ENCODE assay signal across 1 cellular context in the genomic region with DNA sequence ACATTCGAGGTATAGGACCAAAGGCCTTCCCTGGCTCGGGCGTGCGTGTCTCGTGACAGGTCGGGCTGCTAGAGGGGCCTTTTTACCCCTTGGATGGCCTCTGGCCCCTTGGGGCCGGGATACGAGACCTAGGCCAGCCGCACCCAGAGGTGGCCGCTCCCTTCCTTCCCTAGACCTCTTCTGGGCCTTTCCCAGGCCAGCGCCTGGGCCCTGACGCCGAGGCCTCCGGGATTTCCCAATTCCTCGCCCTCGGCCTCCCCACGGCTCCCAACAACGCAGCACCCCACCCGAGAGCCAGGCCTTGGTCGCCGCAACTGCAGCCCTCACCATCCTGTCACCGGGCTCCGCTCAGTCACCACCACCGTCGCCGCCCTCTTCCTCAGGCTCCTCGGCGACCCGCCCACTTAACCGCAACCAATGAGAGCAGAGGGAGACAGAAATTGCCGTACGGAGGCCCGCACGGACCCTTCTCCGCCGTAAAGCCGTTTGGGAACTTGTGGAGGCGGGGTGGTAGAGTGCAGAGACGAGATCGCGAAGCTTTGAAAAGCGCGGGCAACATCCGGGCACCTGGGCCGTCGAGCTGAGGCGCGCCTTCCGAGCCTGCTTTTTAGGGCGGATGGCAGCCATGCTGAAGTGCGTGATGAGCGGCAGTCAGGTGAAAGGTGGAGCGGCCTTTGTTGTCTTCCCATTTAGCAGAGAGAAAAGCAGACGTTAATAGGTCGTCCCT.
TF ChIP-seq lines count a peak whose summit lies in the region.

A gene (plus strand): TSS at position 610 of the 727 bp plus-strand sequence. CDS start 7 bp downstream, at position 617.
A gene (minus strand): TSS at position 390 of the 727 bp plus-strand sequence. CDS start 60 bp downstream, at position 330.

TF ChIP-seq in K562, 482 proteins besides CTCF, POLR2A, EP300 and RAD21 (continued from another document and continues in another):
- TF ChIP-seq ZNF431 (CRISPR knock-in tag; IDR thresholded peaks at IDR 0.05) (peak; percentile 89), SIN3B (IDR thresholded peaks at IDR 0.05; ENCODE audit: low read depth) (no peak; the same call in none of the 2 replicates), PHF20 (IDR thresholded peaks at IDR 0.05; ENCODE audit: partially characterized antibody) (peak; percentile 49), STAT5A (IDR thresholded peaks at IDR 0.05; ENCODE audit: borderline replicate concordance, low read length) (no peak; the same call in 1 of the 2 replicates), ZNF263 (CRISPR knock-in tag; IDR thresholded peaks at IDR 0.05; ENCODE audit: borderline replicate concordance) (peak; percentile 64; the same call in 1 of the 2 replicates), POU5F1 (IDR thresholded peaks at IDR 0.05; ENCODE audit: borderline replicate concordance, low read depth, low read length, partially characterized antibody) (peak; percentile 99), YY1 (IDR thresholded peaks at IDR 0.05; ENCODE audit: borderline replicate concordance in 1 of 3, control insufficient read depth in 1 of 3, extremely low read depth in 1 of 3, insufficient read depth in 3 of 3, insufficient read length in 1 of 3, insufficient replicate concordance in 2 of 3, low read depth in 1 of 3, low read length in 2 of 3) (peak; percentile 59 to 88 (median 88)), STAT5B (CRISPR knock-in tag; IDR thresholded peaks at IDR 0.05) (no peak), POLR2H (tag; IDR thresholded peaks at IDR 0.05; ENCODE audit: low read depth) (peak; percentile 94), EHMT2 (IDR thresholded peaks at IDR 0.05) (peak; percentile 68; the same call in 1 of the 2 replicates), SRF (CRISPR knock-in tag; IDR thresholded peaks at IDR 0.05) (peak in 1 of 2 experiments; percentile 73; a peak in 2 of 4 replicates), ZSCAN32 (CRISPR knock-in tag; IDR thresholded peaks at IDR 0.05) (no peak), ETV6 (IDR thresholded peaks at IDR 0.05; ENCODE audit: borderline replicate concordance in 1 of 2, low read depth in 2 of 2, low read length in 1 of 2) (0 out of 4 replicates have a peak, but pooled peaks of 1 of the 2 experiments have one; percentile 1), ETV6 (CRISPR knock-in tag; IDR thresholded peaks at IDR 0.05; ENCODE audit: borderline replicate concordance) (peak; percentile 95), RBM15 (IDR thresholded peaks at IDR 0.05; ENCODE audit: insufficient read depth, low read length) (no peak), EZH2 (IDR thresholded peaks at IDR 0.05; ENCODE audit: borderline replicate concordance, low read depth, low read length) (no peak), ZFP30 (CRISPR knock-in tag; IDR thresholded peaks at IDR 0.05; ENCODE audit: borderline replicate concordance) (no peak), TSC22D4 (tag; IDR thresholded peaks at IDR 0.05) (no peak), BMI1 (IDR thresholded peaks at IDR 0.05; ENCODE audit: low read length) (no peak), PHTF2 (CRISPR knock-in tag; IDR thresholded peaks at IDR 0.05) (no peak), POLR2AphosphoS5 (IDR thresholded peaks at IDR 0.05; ENCODE audit: control insufficient read depth, insufficient read depth, low read depth, low read length) (peak; percentile 96), ZNF79 (CRISPR knock-in tag; IDR thresholded peaks at IDR 0.05; ENCODE audit: low read depth) (peak; percentile 70)
- TF ChIP-seq, protein P1, sequence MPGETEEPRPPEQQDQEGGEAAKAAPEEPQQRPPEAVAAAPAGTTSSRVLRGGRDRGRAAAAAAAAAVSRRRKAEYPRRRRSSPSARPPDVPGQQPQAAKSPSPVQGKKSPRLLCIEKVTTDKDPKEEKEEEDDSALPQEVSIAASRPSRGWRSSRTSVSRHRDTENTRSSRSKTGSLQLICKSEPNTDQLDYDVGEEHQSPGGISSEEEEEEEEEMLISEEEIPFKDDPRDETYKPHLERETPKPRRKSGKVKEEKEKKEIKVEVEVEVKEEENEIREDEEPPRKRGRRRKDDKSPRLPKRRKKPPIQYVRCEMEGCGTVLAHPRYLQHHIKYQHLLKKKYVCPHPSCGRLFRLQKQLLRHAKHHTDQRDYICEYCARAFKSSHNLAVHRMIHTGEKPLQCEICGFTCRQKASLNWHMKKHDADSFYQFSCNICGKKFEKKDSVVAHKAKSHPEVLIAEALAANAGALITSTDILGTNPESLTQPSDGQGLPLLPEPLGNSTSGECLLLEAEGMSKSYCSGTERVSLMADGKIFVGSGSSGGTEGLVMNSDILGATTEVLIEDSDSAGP (CRISPR knock-in tag; IDR thresholded peaks at IDR 0.05) = peak; percentile 81
- TF ChIP-seq, protein P2, sequence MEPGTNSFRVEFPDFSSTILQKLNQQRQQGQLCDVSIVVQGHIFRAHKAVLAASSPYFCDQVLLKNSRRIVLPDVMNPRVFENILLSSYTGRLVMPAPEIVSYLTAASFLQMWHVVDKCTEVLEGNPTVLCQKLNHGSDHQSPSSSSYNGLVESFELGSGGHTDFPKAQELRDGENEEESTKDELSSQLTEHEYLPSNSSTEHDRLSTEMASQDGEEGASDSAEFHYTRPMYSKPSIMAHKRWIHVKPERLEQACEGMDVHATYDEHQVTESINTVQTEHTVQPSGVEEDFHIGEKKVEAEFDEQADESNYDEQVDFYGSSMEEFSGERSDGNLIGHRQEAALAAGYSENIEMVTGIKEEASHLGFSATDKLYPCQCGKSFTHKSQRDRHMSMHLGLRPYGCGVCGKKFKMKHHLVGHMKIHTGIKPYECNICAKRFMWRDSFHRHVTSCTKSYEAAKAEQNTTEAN (CRISPR knock-in tag; IDR thresholded peaks at IDR 0.05) = peak; percentile 90; the same call in 1 of the 2 replicates
- TF ChIP-seq, protein P3, sequence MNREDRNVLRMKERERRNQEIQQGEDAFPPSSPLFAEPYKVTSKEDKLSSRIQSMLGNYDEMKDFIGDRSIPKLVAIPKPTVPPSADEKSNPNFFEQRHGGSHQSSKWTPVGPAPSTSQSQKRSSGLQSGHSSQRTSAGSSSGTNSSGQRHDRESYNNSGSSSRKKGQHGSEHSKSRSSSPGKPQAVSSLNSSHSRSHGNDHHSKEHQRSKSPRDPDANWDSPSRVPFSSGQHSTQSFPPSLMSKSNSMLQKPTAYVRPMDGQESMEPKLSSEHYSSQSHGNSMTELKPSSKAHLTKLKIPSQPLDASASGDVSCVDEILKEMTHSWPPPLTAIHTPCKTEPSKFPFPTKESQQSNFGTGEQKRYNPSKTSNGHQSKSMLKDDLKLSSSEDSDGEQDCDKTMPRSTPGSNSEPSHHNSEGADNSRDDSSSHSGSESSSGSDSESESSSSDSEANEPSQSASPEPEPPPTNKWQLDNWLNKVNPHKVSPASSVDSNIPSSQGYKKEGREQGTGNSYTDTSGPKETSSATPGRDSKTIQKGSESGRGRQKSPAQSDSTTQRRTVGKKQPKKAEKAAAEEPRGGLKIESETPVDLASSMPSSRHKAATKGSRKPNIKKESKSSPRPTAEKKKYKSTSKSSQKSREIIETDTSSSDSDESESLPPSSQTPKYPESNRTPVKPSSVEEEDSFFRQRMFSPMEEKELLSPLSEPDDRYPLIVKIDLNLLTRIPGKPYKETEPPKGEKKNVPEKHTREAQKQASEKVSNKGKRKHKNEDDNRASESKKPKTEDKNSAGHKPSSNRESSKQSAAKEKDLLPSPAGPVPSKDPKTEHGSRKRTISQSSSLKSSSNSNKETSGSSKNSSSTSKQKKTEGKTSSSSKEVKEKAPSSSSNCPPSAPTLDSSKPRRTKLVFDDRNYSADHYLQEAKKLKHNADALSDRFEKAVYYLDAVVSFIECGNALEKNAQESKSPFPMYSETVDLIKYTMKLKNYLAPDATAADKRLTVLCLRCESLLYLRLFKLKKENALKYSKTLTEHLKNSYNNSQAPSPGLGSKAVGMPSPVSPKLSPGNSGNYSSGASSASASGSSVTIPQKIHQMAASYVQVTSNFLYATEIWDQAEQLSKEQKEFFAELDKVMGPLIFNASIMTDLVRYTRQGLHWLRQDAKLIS (CRISPR knock-in tag; IDR thresholded peaks at IDR 0.05) = peak; percentile 98
- TF ChIP-seq, protein P4, sequence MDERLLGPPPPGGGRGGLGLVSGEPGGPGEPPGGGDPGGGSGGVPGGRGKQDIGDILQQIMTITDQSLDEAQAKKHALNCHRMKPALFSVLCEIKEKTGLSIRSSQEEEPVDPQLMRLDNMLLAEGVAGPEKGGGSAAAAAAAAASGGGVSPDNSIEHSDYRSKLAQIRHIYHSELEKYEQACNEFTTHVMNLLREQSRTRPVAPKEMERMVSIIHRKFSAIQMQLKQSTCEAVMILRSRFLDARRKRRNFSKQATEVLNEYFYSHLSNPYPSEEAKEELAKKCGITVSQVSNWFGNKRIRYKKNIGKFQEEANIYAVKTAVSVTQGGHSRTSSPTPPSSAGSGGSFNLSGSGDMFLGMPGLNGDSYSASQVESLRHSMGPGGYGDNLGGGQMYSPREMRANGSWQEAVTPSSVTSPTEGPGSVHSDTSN (CRISPR knock-in tag; IDR thresholded peaks at IDR 0.05; ENCODE audit: low read depth) = no peak
- TF ChIP-seq, protein P4 (tag; conservative IDR thresholded peaks at IDR 0.05; ENCODE audit: low read depth) = 0 out of 2 replicates have a peak, but pooled peaks have one; percentile 14
- TF ChIP-seq, protein P5, sequence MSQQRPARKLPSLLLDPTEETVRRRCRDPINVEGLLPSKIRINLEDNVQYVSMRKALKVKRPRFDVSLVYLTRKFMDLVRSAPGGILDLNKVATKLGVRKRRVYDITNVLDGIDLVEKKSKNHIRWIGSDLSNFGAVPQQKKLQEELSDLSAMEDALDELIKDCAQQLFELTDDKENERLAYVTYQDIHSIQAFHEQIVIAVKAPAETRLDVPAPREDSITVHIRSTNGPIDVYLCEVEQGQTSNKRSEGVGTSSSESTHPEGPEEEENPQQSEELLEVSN (IDR thresholded peaks at IDR 0.05; ENCODE audit: borderline replicate concordance in 1 of 2, extremely low read depth in 1 of 2, insufficient read depth in 1 of 2, insufficient read length in 1 of 2, low read depth in 1 of 2, low read length in 1 of 2, poor library complexity in 1 of 2, severe bottlenecking in 1 of 2) = peak; percentile 100
- TF ChIP-seq, protein P6, sequence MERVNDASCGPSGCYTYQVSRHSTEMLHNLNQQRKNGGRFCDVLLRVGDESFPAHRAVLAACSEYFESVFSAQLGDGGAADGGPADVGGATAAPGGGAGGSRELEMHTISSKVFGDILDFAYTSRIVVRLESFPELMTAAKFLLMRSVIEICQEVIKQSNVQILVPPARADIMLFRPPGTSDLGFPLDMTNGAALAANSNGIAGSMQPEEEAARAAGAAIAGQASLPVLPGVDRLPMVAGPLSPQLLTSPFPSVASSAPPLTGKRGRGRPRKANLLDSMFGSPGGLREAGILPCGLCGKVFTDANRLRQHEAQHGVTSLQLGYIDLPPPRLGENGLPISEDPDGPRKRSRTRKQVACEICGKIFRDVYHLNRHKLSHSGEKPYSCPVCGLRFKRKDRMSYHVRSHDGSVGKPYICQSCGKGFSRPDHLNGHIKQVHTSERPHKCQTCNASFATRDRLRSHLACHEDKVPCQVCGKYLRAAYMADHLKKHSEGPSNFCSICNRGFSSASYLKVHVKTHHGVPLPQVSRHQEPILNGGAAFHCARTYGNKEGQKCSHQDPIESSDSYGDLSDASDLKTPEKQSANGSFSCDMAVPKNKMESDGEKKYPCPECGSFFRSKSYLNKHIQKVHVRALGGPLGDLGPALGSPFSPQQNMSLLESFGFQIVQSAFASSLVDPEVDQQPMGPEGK (CRISPR knock-in tag; IDR thresholded peaks at IDR 0.05; ENCODE audit: borderline replicate concordance) = no peak
- TF ChIP-seq, protein P7, sequence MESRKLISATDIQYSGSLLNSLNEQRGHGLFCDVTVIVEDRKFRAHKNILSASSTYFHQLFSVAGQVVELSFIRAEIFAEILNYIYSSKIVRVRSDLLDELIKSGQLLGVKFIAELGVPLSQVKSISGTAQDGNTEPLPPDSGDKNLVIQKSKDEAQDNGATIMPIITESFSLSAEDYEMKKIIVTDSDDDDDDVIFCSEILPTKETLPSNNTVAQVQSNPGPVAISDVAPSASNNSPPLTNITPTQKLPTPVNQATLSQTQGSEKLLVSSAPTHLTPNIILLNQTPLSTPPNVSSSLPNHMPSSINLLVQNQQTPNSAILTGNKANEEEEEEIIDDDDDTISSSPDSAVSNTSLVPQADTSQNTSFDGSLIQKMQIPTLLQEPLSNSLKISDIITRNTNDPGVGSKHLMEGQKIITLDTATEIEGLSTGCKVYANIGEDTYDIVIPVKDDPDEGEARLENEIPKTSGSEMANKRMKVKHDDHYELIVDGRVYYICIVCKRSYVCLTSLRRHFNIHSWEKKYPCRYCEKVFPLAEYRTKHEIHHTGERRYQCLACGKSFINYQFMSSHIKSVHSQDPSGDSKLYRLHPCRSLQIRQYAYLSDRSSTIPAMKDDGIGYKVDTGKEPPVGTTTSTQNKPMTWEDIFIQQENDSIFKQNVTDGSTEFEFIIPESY (CRISPR knock-in tag; IDR thresholded peaks at IDR 0.05) = peak; percentile 94
- TF ChIP-seq, protein P8, sequence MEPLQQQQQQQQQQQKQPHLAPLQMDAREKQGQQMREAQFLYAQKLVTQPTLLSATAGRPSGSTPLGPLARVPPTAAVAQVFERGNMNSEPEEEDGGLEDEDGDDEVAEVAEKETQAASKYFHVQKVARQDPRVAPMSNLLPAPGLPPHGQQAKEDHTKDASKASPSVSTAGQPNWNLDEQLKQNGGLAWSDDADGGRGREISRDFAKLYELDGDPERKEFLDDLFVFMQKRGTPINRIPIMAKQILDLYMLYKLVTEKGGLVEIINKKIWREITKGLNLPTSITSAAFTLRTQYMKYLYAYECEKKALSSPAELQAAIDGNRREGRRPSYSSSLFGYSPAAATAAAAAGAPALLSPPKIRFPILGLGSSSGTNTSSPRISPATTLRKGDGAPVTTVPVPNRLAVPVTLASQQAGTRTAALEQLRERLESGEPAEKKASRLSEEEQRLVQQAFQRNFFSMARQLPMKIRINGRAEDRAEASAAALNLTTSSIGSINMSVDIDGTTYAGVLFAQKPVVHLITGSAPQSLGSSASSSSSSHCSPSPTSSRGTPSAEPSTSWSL (CRISPR knock-in tag; IDR thresholded peaks at IDR 0.05; ENCODE audit: borderline replicate concordance) = peak; percentile 68; the same call in 1 of the 2 replicates
